ENCODE assay signal across 22 cellular contexts in the genomic region with DNA sequence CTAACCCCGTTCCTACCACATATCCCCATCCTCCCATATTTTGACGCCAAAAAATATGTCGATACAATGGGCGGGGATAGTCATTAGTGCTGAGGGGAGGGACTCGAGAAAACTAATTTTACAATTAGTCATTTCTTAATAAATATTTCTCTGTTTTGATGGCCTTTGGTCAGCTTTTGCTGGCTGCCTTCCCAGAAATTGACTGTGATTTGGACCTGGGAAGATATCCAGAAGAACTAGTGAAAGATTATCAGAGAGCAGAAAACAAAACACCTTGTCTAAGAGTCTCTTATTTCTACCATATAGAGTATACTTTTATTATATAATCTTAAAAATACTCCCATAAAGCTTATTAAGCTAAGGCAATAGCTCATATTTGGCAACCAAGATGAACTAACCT.
"Had no signal": no experiment of that assay in that cellular context is flagged by ENCODE, and none has a peak within 500 bp of the region (broad histone marks: within the 10 kb centered on the region; RNA-seq: fewer than 3 reads in every experiment).

No MANE protein-coding gene starts in this region.

- H3K36me3 ChIP-seq: SJSA1 had no signal

- FAIRE-seq: RCC 7860 had no signal

- H3K9me3 ChIP-seq: SJSA1 had no signal

- H3K27me3 ChIP-seq: SJSA1 had no signal

- H3K27ac ChIP-seq: SJSA1, SK-N-MC had no signal

- H3K4me1 ChIP-seq: SJSA1 had no signal

- H3K4me3 ChIP-seq: SJSA1, SK-N-MC had no signal

- DNase-seq: Karpas-422; KG1; MM.1S; NCI-H1092 treated with DMSO at 0.1 percent for 48 hours; NCI-H1436; NCI-H187; NCI-H2029; NCI-H2081 treated with DMSO at 0.1 percent for 48 hours; NCI-H2171; NCI-H226; NCI-H446; NCI-H510A; NCI-H524 treated with DMSO at 0.1 percent for 48 hours; NCI-H69; NCI-H774; NK-92 treated with Interleukin-12 subunit alpha and Interleukin-12 subunit beta, amount 100 ng/mL, for 24 hours; Right ventricle myocardium superior; RPMI8226; SIG-M5 had no signal
